23 cellular contexts compared by ENCODE assay signal in genomic region chr5:101292199-101292598, GRCh38.
"Had no signal": no experiment of that assay in that cellular context is flagged by ENCODE, and none has a peak within 500 bp of the region (broad histone marks: within the 10 kb centered on the region; RNA-seq: fewer than 3 reads in every experiment).

No MANE protein-coding gene starts in this region.

- H3K4me3 ChIP-seq: adrenal gland, ascending aorta, heart right ventricle, ovary, prostate gland, thoracic aorta had no signal

- H3K4me1 ChIP-seq: adrenal gland, ascending aorta, heart right ventricle, prostate gland had no signal

- ATAC-seq: activated T-cell treated with anti-CD3 and anti-CD28 coated beads, Interleukin-2, amount 50 U/mL, for 4 hours; heart right ventricle; left cardiac atrium had no signal

- H3K36me3 ChIP-seq: adrenal gland, ascending aorta, brain microvascular endothelial cell, heart right ventricle, neutrophil, ovary, prostate gland, thoracic aorta had no signal

- H3K27me3 ChIP-seq: adrenal gland, ascending aorta, brain microvascular endothelial cell, heart right ventricle, neutrophil, ovary had no signal

- H3K27ac ChIP-seq: adrenal gland, ascending aorta, brain microvascular endothelial cell, heart right ventricle, neutrophil, ovary, prostate gland, thoracic aorta had no signal

- DNase-seq: activated CD4-positive, alpha-beta T cell treated with anti-CD3 and anti-CD28 coated beads for 4 hours; activated CD4-positive, alpha-beta T cell treated with anti-CD3 and anti-CD28 coated beads, Interleukin-2, amount 50 U/mL, for 48 hours; activated CD4-positive, CD25-positive, alpha-beta regulatory T cell; activated CD8-positive, alpha-beta memory T cell treated with anti-CD3 and anti-CD28 coated beads, Interleukin-2, amount 50 U/mL, for 48 hours; activated naive CD4-positive, alpha-beta T cell; activated T-cell treated with anti-CD3 and anti-CD28 coated beads, Interleukin-2, amount 50 U/mL, for 4 hours; adrenal gland; brain microvascular endothelial cell; caudate nucleus; dermis blood vessel endothelial cell; effector CD8-positive, alpha-beta T cell; erythroblast; foreskin fibroblast; heart right ventricle; islet precursor cell; left cardiac atrium; ovary; stimulated activated CD4-positive, alpha-beta T cell treated with anti-CD3 and anti-CD28 coated beads, Interleukin-4, amount 100 ng/mL, for 1 hour; stimulated activated naive CD4-positive, alpha-beta T cell treated with Interleukin-2 at 50 U/mL for 16 hours had no signal

- H3K9me3 ChIP-seq: adrenal gland, ascending aorta, neutrophil, ovary, prostate gland, thoracic aorta had no signal
